12 cellular contexts compared by ENCODE assay signal in the genomic region with DNA sequence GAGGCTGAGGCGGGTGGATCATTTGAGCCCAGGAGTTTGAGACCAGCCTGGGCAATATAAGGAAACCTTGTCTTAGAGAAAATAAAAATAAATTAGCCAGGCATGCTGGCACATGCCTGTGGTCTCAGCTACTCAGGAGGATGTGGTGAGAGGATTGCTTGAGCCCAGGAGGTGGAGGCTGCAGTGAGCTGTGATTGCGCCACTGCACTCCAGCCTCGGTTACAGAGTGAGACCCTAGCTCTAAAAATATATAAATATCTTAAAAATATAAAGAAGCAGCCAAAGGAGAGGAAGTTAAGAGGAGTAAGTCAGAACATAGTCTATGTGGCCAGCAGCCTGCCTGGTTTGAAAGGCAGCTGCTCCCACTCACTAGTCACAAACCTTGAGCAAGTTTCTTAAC. TPM values are rescaled to one million over a fixed set of nuclear protein-coding genes. Genes with fewer than 3 reads are reported as not detected.
A peak's percentile ranks its signal among the peaks of the same experiment; 100 is the strongest.
DNase-seq lines count a peak whose midpoint lies in the region; ATAC-seq and TF ChIP-seq lines count a peak whose summit lies in the region.
"Had no signal": no experiment of that assay in that cellular context is flagged by ENCODE, and none has a peak within 500 bp of the region (broad histone marks: within the 10 kb centered on the region; RNA-seq: fewer than 3 reads in every experiment).

No MANE protein-coding gene starts in this region.

- H3K4me1 Mint-ChIP-seq in activated naive CD8-positive, alpha-beta T cell treated with anti-CD3 and anti-CD28 coated beads, Interleukin-2, amount 10 ng/mL, durations not matched to agents 7 days and 5 days: peaks cover 44% of the 10 kb centered on the region
- H3K4me1 Mint-ChIP-seq in activated naive CD8-positive, alpha-beta T cell treated with anti-CD3 and anti-CD28 coated beads, Interleukin-2, amount 50 U/mL, for 24 hours: peaks cover 54% of the 10 kb centered on the region

- no peaks in the 10 kb centered on the region for H3K9me3 Mint-ChIP-seq in activated naive CD8-positive, alpha-beta T cell treated with anti-CD3 and anti-CD28 coated beads, Interleukin-2, amount 10 ng/mL, durations not matched to agents 7 days and 5 days
- H3K9me3 Mint-ChIP-seq in activated naive CD8-positive, alpha-beta T cell treated with anti-CD3 and anti-CD28 coated beads, Interleukin-2, amount 50 U/mL, for 24 hours: peaks cover 4% of the 10 kb centered on the region

- CTCF ChIA-PET in OCI-LY7 (lab: Charles Lee; ENCODE audit: unreplicated experiment): interaction anchor here (1.2 kb wide), 1 partner anchor 46 kb away, joined by 3 read pairs; no protein-coding TSS in a partner anchor
- CTCF ChIA-PET in PC-9 (lab: Charles Lee): no interaction called here

- DNase-seq in activated naive CD8-positive, alpha-beta T cell treated with anti-CD3 and anti-CD28 coated beads, Interleukin-2, amount 10 ng/mL, durations not matched to agents 7 days and 5 days: no peak
- no peak for DNase-seq in activated naive CD8-positive, alpha-beta T cell treated with anti-CD3 and anti-CD28 coated beads, Interleukin-2, amount 50 U/mL, for 24 hours
- DNase-seq in OCI-LY7 (ENCODE audit: low spot score) (peak; percentile 32), epithelial cell of prostate (ENCODE audit: low read depth, low spot score) (no peak), PC-9 (no peak), superior temporal gyrus (ENCODE audit: extremely low spot score) (no peak)
- DNase-seq in stimulated activated CD4-positive, alpha-beta T cell treated with anti-CD3 and anti-CD28 coated beads, Interleukin-12 subunit alpha, Interleukin-12 subunit beta, amount 100 ng/mL, for 4 hours: no peak
- DNase-seq: activated gamma-delta T cell, T1000 had no signal

- no peak for ATAC-seq in activated naive CD8-positive, alpha-beta T cell treated with anti-CD3 and anti-CD28 coated beads, Interleukin-2, amount 10 ng/mL, durations not matched to agents 7 days and 5 days (ENCODE audit: low read depth)
- ATAC-seq in activated naive CD8-positive, alpha-beta T cell treated with anti-CD3 and anti-CD28 coated beads, Interleukin-2, amount 50 U/mL, for 24 hours: no peak
- ATAC-seq: stimulated activated naive CD8-positive, alpha-beta T cell treated with anti-CD3 and anti-CD28 coated beads, Interleukin-15, amount 100 ng/mL, for 72 hours had no signal

- peak overlapping the region; percentile 51 for H3K27ac Mint-ChIP-seq in activated naive CD8-positive, alpha-beta T cell treated with anti-CD3 and anti-CD28 coated beads, Interleukin-2, amount 10 ng/mL, durations not matched to agents 7 days and 5 days
- H3K27ac Mint-ChIP-seq in activated naive CD8-positive, alpha-beta T cell treated with anti-CD3 and anti-CD28 coated beads, Interleukin-2, amount 50 U/mL, for 24 hours: no peak overlapping the region

- H4K20me1 ChIP-seq in OCI-LY7 (ENCODE audit: insufficient read depth, low read length) (peaks cover 7% of the 10 kb centered on the region; the same call in 1 of the 2 replicates), PC-9 (ENCODE audit: insufficient read depth) (no peaks in the 10 kb centered on the region)

- H3K4me2 ChIP-seq in OCI-LY7 (ENCODE audit: low read length) (peak overlapping the region; percentile 43), PC-9 (no peak overlapping the region)

- H3K27me3 ChIP-seq in thymus (ENCODE audit: control insufficient read depth, insufficient read depth) (no peaks in the 10 kb centered on the region), PC-9 (ENCODE audit: insufficient read depth, low read depth) (no peaks in the 10 kb centered on the region)

- POLR2A ChIA-PET in activated naive CD8-positive, alpha-beta T cell treated with anti-CD3 and anti-CD28 coated beads, Interleukin-2, amount 10 ng/mL, durations not matched to agents 7 days and 5 days (lab: Charles Lee): interaction anchor here (1.0 to 1.3 kb wide), 4 partner anchors 30 to 63 kb away, joined by 3 to 4 read pairs (median 4); a partner anchor contains a TSS
- POLR2A ChIA-PET in OCI-LY7 (lab: Charles Lee) (interaction anchor here (0.6 to 1.2 kb wide), 2 partner anchors 22 to 1349 kb away, joined by 4 to 5 read pairs; no protein-coding TSS in a partner anchor), PC-9 (lab: Charles Lee; ENCODE audit: unreplicated experiment) (interaction anchor here (0.7 kb wide), 1 partner anchor 204 kb away, joined by 3 read pairs; no protein-coding TSS in a partner anchor)

- WGBS in thymus: 64% methylated on average over 3 of the region's 3 CpGs

- peaks cover 50% of the 10 kb centered on the region for H3K4me1 ChIP-seq in OCI-LY7 (ENCODE audit: insufficient read depth, low read length, poor library complexity, severe bottlenecking)
- peaks cover 5% of the 10 kb centered on the region for H3K4me1 ChIP-seq in thymus (ENCODE audit: control insufficient read depth, insufficient read depth, low read length)
- H3K4me1 ChIP-seq in PC-9 (replicated peaks; ENCODE audit: insufficient read depth): 0 out of 2 replicates have a peak, but pooled peaks cover 5% of the 10 kb centered on the region

- H3K36me3 ChIP-seq in OCI-LY7 (ENCODE audit: insufficient read depth, low read length) (peaks cover 88% of the 10 kb centered on the region), thymus (ENCODE audit: control insufficient read depth, insufficient read depth) (peaks cover 53% of the 10 kb centered on the region), PC-9 (ENCODE audit: low read depth) (no peaks in the 10 kb centered on the region)

- intact Hi-C loops in OCI-LY7 (cut with micrococcal nuclease; ENCODE audit: unreplicated experiment): no loop called here
- intact Hi-C loops in PC-9 (cut with micrococcal nuclease; ENCODE audit: unreplicated experiment): no loop called here

- peak overlapping the region; percentile 35 for H3K4me3 Mint-ChIP-seq in activated naive CD8-positive, alpha-beta T cell treated with anti-CD3 and anti-CD28 coated beads, Interleukin-2, amount 10 ng/mL, durations not matched to agents 7 days and 5 days
- no peak overlapping the region for H3K4me3 Mint-ChIP-seq in activated naive CD8-positive, alpha-beta T cell treated with anti-CD3 and anti-CD28 coated beads, Interleukin-2, amount 50 U/mL, for 24 hours
- H3K4me3 Mint-ChIP-seq: stimulated activated naive CD8-positive, alpha-beta T cell treated with anti-CD3 and anti-CD28 coated beads, Interleukin-15, amount 100 ng/mL, for 72 hours had no signal

- H3K4me3 ChIP-seq in OCI-LY7 (ENCODE audit: low read depth, low read length, poor library complexity, severe bottlenecking): no peak overlapping the region
- H3K4me3 ChIP-seq in thymus (ENCODE audit: low read length): no peak overlapping the region
- H3K4me3 ChIP-seq in PC-9: no peak overlapping the region
- H3K4me3 ChIP-seq: lung had no signal

- no peaks in the 10 kb centered on the region for H3K9me3 ChIP-seq in OCI-LY7 (ENCODE audit: low read length)
- peaks cover 1% of the 10 kb centered on the region for H3K9me3 ChIP-seq in thymus (ENCODE audit: control insufficient read depth)
- no peaks in the 10 kb centered on the region for H3K9me3 ChIP-seq in PC-9 (ENCODE audit: insufficient read depth, low read depth)

- peak overlapping the region; percentile 42 for H3K27ac ChIP-seq in OCI-LY7 (ENCODE audit: low read depth, low read length, poor library complexity, severe bottlenecking)
- H3K27ac ChIP-seq in epithelial cell of prostate: peak overlapping the region; percentile 29
- H3K27ac ChIP-seq in thymus (ENCODE audit: low read depth): peak overlapping the region; percentile 42
- no peak overlapping the region for H3K27ac ChIP-seq in PC-9

- no peaks in the 10 kb centered on the region for H3K9me2 ChIP-seq in OCI-LY7 (ENCODE audit: insufficient read depth, low read length)
- H3K9me2 ChIP-seq in PC-9 (ENCODE audit: insufficient read depth): no peaks in the 10 kb centered on the region

- peaks cover 42% of the 10 kb centered on the region for H3K36me3 Mint-ChIP-seq in activated naive CD8-positive, alpha-beta T cell treated with anti-CD3 and anti-CD28 coated beads, Interleukin-2, amount 10 ng/mL, durations not matched to agents 7 days and 5 days
- H3K36me3 Mint-ChIP-seq in activated naive CD8-positive, alpha-beta T cell treated with anti-CD3 and anti-CD28 coated beads, Interleukin-2, amount 50 U/mL, for 24 hours (ENCODE audit: low read depth): peaks cover 40% of the 10 kb centered on the region

- no TSS peak for BruUV-seq in OCI-LY7 (replicated peaks; lab: Mats Ljungman, UMichigan)
- BruUV-seq in PC-9 (replicated peaks; lab: Mats Ljungman, UMichigan): no TSS peak

- H3K79me2 ChIP-seq in OCI-LY7 (ENCODE audit: insufficient read depth, low read depth, low read length) (peaks cover 53% of the 10 kb centered on the region; the same call in 1 of the 2 replicates), PC-9 (ENCODE audit: low read depth) (no peaks in the 10 kb centered on the region)

- TF ChIP-seq CTCF in OCI-LY7 (conservative IDR thresholded peaks at IDR 0.05; ENCODE audit: low read length): no peak
- TF ChIP-seq CTCF in PC-9 (conservative IDR thresholded peaks at IDR 0.05): no peak

- H2AFZ ChIP-seq in OCI-LY7 (ENCODE audit: low read length) (no peak overlapping the region), PC-9 (no peak overlapping the region)

- peaks cover 3% of the 10 kb centered on the region; the same call in 1 of the 2 replicates for H3F3A ChIP-seq in PC-9 (ENCODE audit: insufficient read depth, low read depth)

- H3K27me3 Mint-ChIP-seq in activated naive CD8-positive, alpha-beta T cell treated with anti-CD3 and anti-CD28 coated beads, Interleukin-2, amount 10 ng/mL, durations not matched to agents 7 days and 5 days: no peaks in the 10 kb centered on the region
- no peaks in the 10 kb centered on the region for H3K27me3 Mint-ChIP-seq in activated naive CD8-positive, alpha-beta T cell treated with anti-CD3 and anti-CD28 coated beads, Interleukin-2, amount 50 U/mL, for 24 hours
- H3K27me3 Mint-ChIP-seq: stimulated activated naive CD8-positive, alpha-beta T cell treated with anti-CD3 and anti-CD28 coated beads, Interleukin-15, amount 100 ng/mL, for 72 hours had no signal

RNA-seq across cellular contexts. Expression of a gene that starts 4.5 kb away (rescaled TPM):
- total RNA-seq in activated naive CD8-positive, alpha-beta T cell treated with anti-CD3 and anti-CD28 coated beads, Interleukin-2, amount 10 ng/mL, durations not matched to agents 7 days and 5 days: 10 to 100 TPM; 40.6 to 44.1 TPM
- total RNA-seq in OCI-LY7 (2014; rRNA removed; shearing (Covaris generic)): 44.3 and 48.0 TPM in 2 replicates
- 48.3 and 54.5 TPM in 2 replicates for total RNA-seq in OCI-LY7 (2022)
- 42.9 TPM for polyA plus RNA-seq in thymus
- 18.3 and 23.1 TPM in 2 replicates for total RNA-seq in PC-9 (2021)

RNA-seq across cellular contexts. Expression of a gene that starts 31.9 kb away (rescaled TPM):
- total RNA-seq in activated naive CD8-positive, alpha-beta T cell treated with anti-CD3 and anti-CD28 coated beads, Interleukin-2, amount 10 ng/mL, durations not matched to agents 7 days and 5 days: 10 to 100 TPM; 68.3 to 77.6 TPM
- 22.1 and 24.8 TPM in 2 replicates for total RNA-seq in OCI-LY7 (2014; rRNA removed; shearing (Covaris generic))
- 93.5 and 114 TPM in 2 replicates for total RNA-seq in OCI-LY7 (2022)
- 36.9 TPM for polyA plus RNA-seq in thymus
- 8.5 and 10.3 TPM in 2 replicates for total RNA-seq in PC-9 (2021)
